ENCODE assay signal across 1 cellular context in genomic region chr18:8706545-8706980, GRCh38.
TF ChIP-seq lines count a peak whose summit lies in the region.

No MANE protein-coding gene starts in this region.

TF ChIP-seq in GM12878, 131 proteins besides CTCF, POLR2A, EP300 and RAD21:
- no peak for TF ChIP-seq DPF2 (IDR thresholded peaks at IDR 0.05)
- no peak for TF ChIP-seq STAT3 (IDR thresholded peaks at IDR 0.05; ENCODE audit: low read depth, low read length)
- no peak for TF ChIP-seq HSF1 (IDR thresholded peaks at IDR 0.05; ENCODE audit: low read depth, low read length)
- TF ChIP-seq TAF1 (IDR thresholded peaks at IDR 0.05; ENCODE audit: borderline replicate concordance, low read depth, low read length), result no peak
- TF ChIP-seq E2F4 (IDR thresholded peaks at IDR 0.05; ENCODE audit: low read depth, low read length), result no peak
- no peak for TF ChIP-seq SMAD5 (IDR thresholded peaks at IDR 0.05; ENCODE audit: low read depth)
- no peak for TF ChIP-seq TCF3 (IDR thresholded peaks at IDR 0.05; ENCODE audit: borderline replicate concordance, insufficient read depth, low read depth, low read length)
- no peak for TF ChIP-seq USF1 (IDR thresholded peaks at IDR 0.05; ENCODE audit: borderline replicate concordance, extremely low read length, insufficient read depth, low read depth, low read length)
- no peak for TF ChIP-seq ZNF207 (IDR thresholded peaks at IDR 0.05; ENCODE audit: borderline replicate concordance)
- no peak for TF ChIP-seq BCL11A (IDR thresholded peaks at IDR 0.05; ENCODE audit: low read depth, low read length)
- no peak for TF ChIP-seq RBBP5 (conservative IDR thresholded peaks at IDR 0.05)
- TF ChIP-seq MYC (IDR thresholded peaks at IDR 0.05; ENCODE audit: insufficient read depth, insufficient read length, insufficient replicate concordance, low read length, severe bottlenecking), result no peak
- TF ChIP-seq TBL1XR1 (IDR thresholded peaks at IDR 0.05; ENCODE audit: low read depth, low read length), result no peak
- no peak for TF ChIP-seq BCL3 (IDR thresholded peaks at IDR 0.05; ENCODE audit: borderline replicate concordance, insufficient read depth, low read depth, low read length, poor library complexity, severe bottlenecking)
